17 cellular contexts compared by ENCODE assay signal in genomic region chr13:95033890-95034289, GRCh38.
DNase-seq lines count a peak whose midpoint lies in the region; ATAC-seq lines count a peak whose summit lies in the region.
"Had no signal": no experiment of that assay in that cellular context is flagged by ENCODE, and none has a peak within 500 bp of the region (broad histone marks: within the 10 kb centered on the region; RNA-seq: fewer than 3 reads in every experiment).

No MANE protein-coding gene starts in this region.

- ATAC-seq in GM18511 (IDR thresholded peaks at IDR 0.05; ENCODE audit: unreplicated experiment) (peak; percentile 74), GM19351 (IDR thresholded peaks at IDR 0.05; ENCODE audit: unreplicated experiment) (peak; percentile 81), HG02642 (IDR thresholded peaks at IDR 0.05; ENCODE audit: poor library complexity, unreplicated experiment) (peak; percentile 67), HG03457 (IDR thresholded peaks at IDR 0.05; ENCODE audit: unreplicated experiment) (peak; percentile 54), HG03520 (IDR thresholded peaks at IDR 0.05; ENCODE audit: unreplicated experiment) (no peak)

- no peak for DNase-seq in activated effector memory CD4-positive, alpha-beta T cell treated with anti-CD3 and anti-CD28 coated beads, Interleukin-2, amount 50 U/mL, for 16 hours
- no peak for DNase-seq in SKM-1 (lab: John Stamatoyannopoulos, UW; ENCODE audit: unreplicated experiment)
- DNase-seq in central memory CD4-positive, alpha-beta T cell: no peak
- DNase-seq: activated CD4-positive, alpha-beta memory T cell treated with anti-CD3 and anti-CD28 coated beads for 36 hours; brain microvascular endothelial cell; effector CD8-positive, alpha-beta T cell; midbrain; NCI-H187; NCI-H69; occipital lobe; RPMI8226; small intestine had no signal
